ENCODE assay signal across 8 cellular contexts in genomic region chr9:129823934-129824601, GRCh38. TPM values are rescaled to one million over a fixed set of nuclear protein-coding genes. Genes with fewer than 3 reads are reported as not detected.
DNase-seq lines count a peak whose midpoint lies in the region; ATAC-seq and TF ChIP-seq lines count a peak whose summit lies in the region.

Gene TOR1A (minus strand): TSS chr9:129824136. CDS start chr9:129824085, 51 bp downstream.

- H3K4me3 Mint-ChIP-seq in naive thymus-derived CD4-positive, alpha-beta T cell: peak within 1 kb of the TSS; percentile 83 to 93 (median 90)
- peak within 1 kb of the TSS; percentile 91 to 93 for H3K4me3 Mint-ChIP-seq in stimulated activated naive B cell treated with anti-CD40 and anti-IgM and Interleukin-4, amounts not matched to agents 10 μg/mL and 1 μg/mL and 100 μg/mL, for 72 hours

- peak within 1 kb of the TSS; percentile 88 for H2AFZ ChIP-seq in fibroblast of lung (ENCODE audit: low read length)

- H3K9me3 ChIP-seq in fibroblast of lung (ENCODE audit: control insufficient read depth, insufficient read depth, low read depth, low read length): no peaks in the 10 kb centered on the region
- no peaks in the 10 kb centered on the region for H3K9me3 ChIP-seq in naive thymus-derived CD4-positive, alpha-beta T cell (ENCODE audit: control insufficient read depth in 2 of 3, low read length in 3 of 3)

- peak within 1 kb of the TSS; percentile 87 for H3K9ac ChIP-seq in fibroblast of lung (ENCODE audit: insufficient read depth, low read length)

- peaks cover 0 to 3% (median 0%) of the 10 kb centered on the region in 11 donors for H3K9me3 Mint-ChIP-seq in naive thymus-derived CD4-positive, alpha-beta T cell
- no peaks in the 10 kb centered on the region for H3K9me3 Mint-ChIP-seq in stimulated activated naive B cell treated with anti-CD40 and anti-IgM and Interleukin-4, amounts not matched to agents 10 μg/mL and 1 μg/mL and 100 μg/mL, for 72 hours

- intact Hi-C loops in naive thymus-derived CD4-positive, alpha-beta T cell (cut with micrococcal nuclease): loop anchor here (1.0 to 5.0 kb wide), 6 partner anchors 11 to 229 kb away; partner anchors contain the start of genes C9orf78 (in 2 of the 2), TOR1B (in 2 of the 2), USP20 (in 2 of the 2) and GPR107 (in 1 of the 2)

- peaks cover 5 to 17% (median 11%) of the 10 kb centered on the region in 7 donors for H3K4me1 Mint-ChIP-seq in naive thymus-derived CD4-positive, alpha-beta T cell
- H3K4me1 Mint-ChIP-seq in stimulated activated naive B cell treated with anti-CD40 and anti-IgM and Interleukin-4, amounts not matched to agents 10 μg/mL and 1 μg/mL and 100 μg/mL, for 72 hours: peaks cover 9 to 12% of the 10 kb centered on the region in 2 donors

- CTCF ChIA-PET in naive thymus-derived CD4-positive, alpha-beta T cell (lab: Charles Lee): no interaction called here

- peaks cover 11% of the 10 kb centered on the region for H3K79me2 ChIP-seq in fibroblast of lung (ENCODE audit: control insufficient read depth, insufficient read depth, low read length)

- H3K4me2 ChIP-seq in fibroblast of lung (ENCODE audit: extremely low read depth, insufficient read depth, low read length): peak within 1 kb of the TSS; percentile 89

- peak within 1 kb of the TSS; percentile 64 for H3K27ac ChIP-seq in fibroblast of lung (ENCODE audit: insufficient read depth, low read length)
- H3K27ac ChIP-seq in naive thymus-derived CD4-positive, alpha-beta T cell (ENCODE audit: low read depth, low read length): peak within 1 kb of the TSS; percentile 78

- peaks cover 0 to 11% (median 5%) of the 10 kb centered on the region in 5 donors for H3K36me3 Mint-ChIP-seq in naive thymus-derived CD4-positive, alpha-beta T cell
- H3K36me3 Mint-ChIP-seq in stimulated activated naive B cell treated with anti-CD40 and anti-IgM and Interleukin-4, amounts not matched to agents 10 μg/mL and 1 μg/mL and 100 μg/mL, for 72 hours: peaks cover 6 to 15% of the 10 kb centered on the region in 2 donors

- H3K27me3 ChIP-seq in fibroblast of lung (ENCODE audit: control insufficient read depth, insufficient read depth, low read length): no peaks in the 10 kb centered on the region
- H3K27me3 ChIP-seq in naive thymus-derived CD4-positive, alpha-beta T cell (ENCODE audit: control insufficient read depth in 2 of 2, insufficient read depth in 2 of 2, low read length in 2 of 2): no peaks in the 10 kb centered on the region

- DNase-seq in DMS53 treated with DMSO at 0.1 percent for 48 hours (lab: John Stamatoyannopoulos, UW; ENCODE audit: unreplicated experiment) (peak; percentile 87), Kasumi-1 (lab: John Stamatoyannopoulos, UW) (peak; percentile 95 to 96), RPMI7951 (ENCODE audit: low read depth) (peak; percentile 91), fibroblast of lung (ENCODE audit: low read depth in 2 of 2) (peak; percentile 89 to 96)
- DNase-seq in activated T-helper 1 cell treated with anti-CD3 and anti-CD28 coated beads, Interleukin-2, amount 50 U/mL, for 16 hours (ENCODE audit: low read depth in 1 of 2, low spot score in 1 of 2): peak; percentile 84 to 86
- DNase-seq in naive thymus-derived CD4-positive, alpha-beta T cell: peak; percentile 76 to 91 (median 89)
- peak; percentile 90 for DNase-seq in stimulated activated naive B cell treated with anti-CD40 and anti-IgM and Interleukin-4, amounts not matched to agents 10 μg/mL and 1 μg/mL and 100 μg/mL, for 72 hours

- H3K4me1 ChIP-seq in fibroblast of lung (ENCODE audit: control insufficient read depth, extremely low read depth, insufficient read depth, low read length): peaks cover 2% of the 10 kb centered on the region
- H3K4me1 ChIP-seq in naive thymus-derived CD4-positive, alpha-beta T cell (ENCODE audit: control insufficient read depth in 2 of 2, insufficient read depth in 2 of 2, low read length in 2 of 2): peaks cover 0 to 9% of the 10 kb centered on the region in 2 donors

- POLR2A ChIA-PET in naive thymus-derived CD4-positive, alpha-beta T cell (lab: Charles Lee): interaction anchor here (1.1 to 6.7 kb wide), 4 partner anchors 8 to 222 kb away, joined by 4 to 56 read pairs (median 8); partner anchors contain the start of genes C9orf78 and USP20

- no peak for TF ChIP-seq CTCF in fibroblast of lung (conservative IDR thresholded peaks at IDR 0.05 in 1 of 2, IDR thresholded peaks at IDR 0.05 in 1 of 2; ENCODE audit: low read depth in 1 of 2, low read length in 2 of 2)

- H4K20me1 ChIP-seq in fibroblast of lung (ENCODE audit: control insufficient read depth, extremely low read depth, insufficient read depth, low read length): no peaks in the 10 kb centered on the region

- no peaks in the 10 kb centered on the region for H3K27me3 Mint-ChIP-seq in naive thymus-derived CD4-positive, alpha-beta T cell
- no peaks in the 10 kb centered on the region for H3K27me3 Mint-ChIP-seq in stimulated activated naive B cell treated with anti-CD40 and anti-IgM and Interleukin-4, amounts not matched to agents 10 μg/mL and 1 μg/mL and 100 μg/mL, for 72 hours

- peak within 1 kb of the TSS; percentile 65 to 94 (median 84) for H3K27ac Mint-ChIP-seq in naive thymus-derived CD4-positive, alpha-beta T cell
- H3K27ac Mint-ChIP-seq in stimulated activated naive B cell treated with anti-CD40 and anti-IgM and Interleukin-4, amounts not matched to agents 10 μg/mL and 1 μg/mL and 100 μg/mL, for 72 hours: peak within 1 kb of the TSS; percentile 86

- ATAC-seq in GM21786 (IDR thresholded peaks at IDR 0.05; ENCODE audit: unreplicated experiment): peak; percentile 90
- ATAC-seq in naive thymus-derived CD4-positive, alpha-beta T cell: peak; percentile 97
- peak; percentile 93 for ATAC-seq in stimulated activated naive B cell treated with anti-CD40 and anti-IgM and Interleukin-4, amounts not matched to agents 10 μg/mL and 1 μg/mL and 100 μg/mL, for 72 hours (replicated peaks)

- H3K36me3 ChIP-seq in fibroblast of lung (ENCODE audit: control insufficient read depth, insufficient read depth, low read length): peaks cover 11% of the 10 kb centered on the region
- H3K36me3 ChIP-seq in naive thymus-derived CD4-positive, alpha-beta T cell (ENCODE audit: control insufficient read depth in 2 of 3, insufficient read depth in 3 of 3, low read length in 3 of 3): peaks cover 9 to 41% (median 16%) of the 10 kb centered on the region in 3 experiments

- peak within 1 kb of the TSS; percentile 70 to 88 (median 76) for H3K4me3 ChIP-seq in fibroblast of lung (replicated peaks in 1 of 4; ENCODE audit: control extremely low read depth in 1 of 4, insufficient read depth in 1 of 4, low read depth in 3 of 4, low read length in 4 of 4)
- H3K4me3 ChIP-seq in naive thymus-derived CD4-positive, alpha-beta T cell (ENCODE audit: low read length): peak within 1 kb of the TSS; percentile 73

RNA-seq across cellular contexts. Expression of gene TOR1A, which starts in this region (rescaled TPM):
- 34.0 and 35.9 TPM in 2 replicates for total RNA-seq in RPMI7951 (2014; rRNA removed; shearing (Covaris generic))
- total RNA-seq in fibroblast of lung: 31.1 and 31.5 TPM in 2 replicates
- polyA plus RNA-seq in fibroblast of lung: 80.2 and 101 TPM in 2 replicates
- polyA plus RNA-seq in fibroblast of lung (2012): 41.5 and 51.2 TPM in 2 replicates
- polyA minus RNA-seq in fibroblast of lung (ENCODE audit: low replicate concordance): 27.3 and 32.9 TPM in 2 replicates
- total RNA-seq in naive thymus-derived CD4-positive, alpha-beta T cell: 10 to 100 TPM; 13.8 to 52.9 (median 34.7) TPM
- polyA plus RNA-seq in naive thymus-derived CD4-positive, alpha-beta T cell: 10 to 100 TPM; 48.9 to 68.2 TPM

Comparison
In these comparisons a context has a peak if more than half of its experiments do, and no peak if none do; other contexts are left out.
1. Peak in every context shown above with its lines: DNase-seq, ATAC-seq, H3K4me3 ChIP-seq and H3K27ac ChIP-seq.